In the genomic region with DNA sequence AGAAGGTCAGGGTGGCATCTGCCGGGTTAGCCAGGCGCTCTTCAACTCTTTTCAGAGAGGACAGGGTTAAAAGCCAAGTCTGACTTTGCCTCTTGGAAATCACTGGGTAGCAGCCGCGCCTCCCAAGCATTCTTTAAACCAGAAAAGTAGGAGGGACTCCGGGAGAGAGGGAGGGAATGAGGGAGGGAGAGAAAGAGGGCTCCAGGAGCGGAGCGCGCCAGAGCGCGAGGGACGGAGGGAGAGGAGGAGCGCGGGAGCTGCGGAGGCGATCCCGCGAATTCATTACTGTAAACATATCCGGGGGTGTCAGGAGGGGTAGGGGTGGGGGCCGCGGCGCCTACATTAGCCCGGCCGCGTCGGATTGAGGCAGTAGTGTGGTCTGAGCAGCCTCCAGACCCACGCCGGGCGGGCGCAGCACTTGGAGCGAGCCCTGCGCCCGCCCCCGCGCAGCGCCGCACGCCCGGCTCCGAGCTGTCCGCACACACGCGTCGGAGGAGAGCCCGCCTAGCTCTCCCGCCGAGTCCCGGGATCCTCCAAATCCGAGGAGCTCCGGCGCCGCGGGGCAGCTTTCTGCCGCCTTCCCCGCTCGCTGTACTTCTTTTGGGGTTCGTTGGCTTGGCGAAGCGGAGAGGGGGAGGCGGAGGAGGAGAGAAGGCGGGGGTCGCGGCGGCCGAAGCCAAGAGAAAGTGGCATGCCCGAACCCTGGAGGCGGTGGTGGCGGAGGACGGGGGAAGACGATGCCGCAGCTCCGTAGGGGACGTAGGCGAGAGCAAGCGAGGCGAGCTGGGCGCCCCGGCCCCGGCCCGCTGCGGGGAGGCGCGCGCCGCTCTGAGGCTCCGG, we compare ENCODE assay signal across 8 cellular contexts. TPM values are rescaled to one million over a fixed set of nuclear protein-coding genes. Genes with fewer than 3 reads are reported as not detected.
DNase-seq lines count a peak whose midpoint lies in the region; ATAC-seq and TF ChIP-seq lines count a peak whose summit lies in the region.

No MANE protein-coding gene starts in this region.

- peak; percentile 35 to 61 for TF ChIP-seq POLR2A in tibial nerve (IDR thresholded peaks at IDR 0.05)

- H3K9me3 Mint-ChIP-seq in CD8-positive, alpha-beta T cell, result no peaks in the 10 kb centered on the region

- intact Hi-C loops in CD8-positive, alpha-beta T cell (cut with DNase I, micrococcal nuclease), result no loop called here

- H3K4me1 ChIP-seq in lung (ENCODE audit: control insufficient read depth in 2 of 2, insufficient read depth in 2 of 2, low read length in 2 of 2) (peaks cover 10 to 20% of the 10 kb centered on the region in 2 donors), tibial nerve (peaks cover 0 to 55% (median 5%) of the 10 kb centered on the region in 4 donors)
- no peaks in the 10 kb centered on the region for H3K4me1 ChIP-seq in CD8-positive, alpha-beta T cell (ENCODE audit: insufficient read depth, low read length)

- peak; percentile 25 for ATAC-seq in lung (ENCODE audit: insufficient read depth, low FRiP score)
- ATAC-seq in GM21360 (IDR thresholded peaks at IDR 0.05; ENCODE audit: unreplicated experiment), result no peak
- ATAC-seq in CD8-positive, alpha-beta T cell, result no peak
- ATAC-seq in HG02852 (IDR thresholded peaks at IDR 0.05; ENCODE audit: unreplicated experiment), result no peak

- TF ChIP-seq EP300 in tibial nerve (IDR thresholded peaks at IDR 0.05), result peak in 1 of 2 donors; percentile 78

- H3K4me1 Mint-ChIP-seq in CD8-positive, alpha-beta T cell (ENCODE audit: low read depth), result peaks cover 7% of the 10 kb centered on the region

- H3K27me3 ChIP-seq in lung (ENCODE audit: control insufficient read depth, insufficient read depth) (peaks cover 3% of the 10 kb centered on the region), tibial nerve (peaks cover 0 to 10% of the 10 kb centered on the region in 2 donors)
- H3K27me3 ChIP-seq in CD8-positive, alpha-beta T cell (ENCODE audit: insufficient read depth, low read length), result peaks cover 5% of the 10 kb centered on the region

- H3K27me3 Mint-ChIP-seq in CD8-positive, alpha-beta T cell (ENCODE audit: low read depth), result peaks cover 64% of the 10 kb centered on the region

- peak overlapping the region; percentile 28; the same call in 1 of the 2 replicates for H3K4me3 ChIP-seq in GM08714 (ENCODE audit: low read length)
- H3K4me3 ChIP-seq in epithelial cell of esophagus (ENCODE audit: low read length), result peak overlapping the region; percentile 88
- H3K4me3 ChIP-seq in lung, result peak overlapping the region; percentile 32
- H3K4me3 ChIP-seq in tibial nerve, result peak overlapping the region; percentile 51 to 74 (median 61)
- H3K4me3 ChIP-seq in CD8-positive, alpha-beta T cell (ENCODE audit: low read depth, low read length), result no peak overlapping the region

- H3K36me3 ChIP-seq in lung (ENCODE audit: control insufficient read depth in 2 of 2, insufficient read depth in 2 of 2, low read length in 2 of 2) (no peaks in the 10 kb centered on the region), tibial nerve (no peaks in the 10 kb centered on the region)
- no peaks in the 10 kb centered on the region for H3K36me3 ChIP-seq in CD8-positive, alpha-beta T cell (ENCODE audit: insufficient read depth, low read length)

- H3K36me3 Mint-ChIP-seq in CD8-positive, alpha-beta T cell, result no peaks in the 10 kb centered on the region

- no peak overlapping the region for H3K4me3 Mint-ChIP-seq in CD8-positive, alpha-beta T cell

- H3K27ac Mint-ChIP-seq in CD8-positive, alpha-beta T cell, result no peak overlapping the region

- H3K9me3 ChIP-seq in lung (ENCODE audit: control insufficient read depth in 2 of 2, insufficient read depth in 1 of 2, low read length in 1 of 2) (peaks cover 0 to 7% of the 10 kb centered on the region in 2 donors), tibial nerve (no peaks in the 10 kb centered on the region)
- no peaks in the 10 kb centered on the region for H3K9me3 ChIP-seq in CD8-positive, alpha-beta T cell (ENCODE audit: low read length)

- WGBS in lung, 2 donors, result 1 to 3% methylated on average over 68 to 85 of the region's 85 CpGs
- 0% methylated on average over 43 to 78 of the region's 85 CpGs for WGBS in tibial nerve, 2 donors

- TF ChIP-seq CTCF in epithelial cell of esophagus (IDR thresholded peaks at IDR 0.05; ENCODE audit: insufficient read depth, low read depth, low read length, missing control alignments) (no peak), lung (IDR thresholded peaks at IDR 0.05; ENCODE audit: control extremely low read depth, extremely low read depth) (no peak), tibial nerve (IDR thresholded peaks at IDR 0.05) (no peak)
- no peak for TF ChIP-seq CTCF in CD8-positive, alpha-beta T cell (IDR thresholded peaks at IDR 0.05)

- POLR2A ChIA-PET in CD8-positive, alpha-beta T cell (lab: Charles Lee), result no interaction called here

- peak; percentile 88 for DNase-seq in NCI-H69 (lab: John Stamatoyannopoulos, UW)
- peak; percentile 88 for DNase-seq in epithelial cell of esophagus (ENCODE audit: low read depth)
- DNase-seq in lung (ENCODE audit: low spot score), result no peak
- peak; percentile 57 to 71 for DNase-seq in tibial nerve (ENCODE audit: low spot score in 2 of 2)
- DNase-seq in CD8-positive, alpha-beta T cell, result no peak

- CTCF ChIA-PET in CD8-positive, alpha-beta T cell (lab: Charles Lee), result no interaction called here

- H3K27ac ChIP-seq in lung (ENCODE audit: low read depth in 1 of 2, low read length in 1 of 2) (no peak overlapping the region), tibial nerve (peak overlapping the region; percentile 39 to 91 (median 77))
- H3K27ac ChIP-seq in CD8-positive, alpha-beta T cell (ENCODE audit: low read depth, low read length), result no peak overlapping the region

RNA-seq across cellular contexts. Expression of gene FLRT2, which starts 3.3 kb away (rescaled TPM):
- total RNA-seq in lung (10 to 100 TPM; 14.3 to 53.7 TPM), tibial nerve (100 to 1,000 TPM in 1 of 4 donors, 10 to 100 TPM in 3; 26.4 to 109 (median 71.6) TPM)
- 1 to 10 TPM; 1.2 to 3.4 TPM for polyA plus RNA-seq in lung
- not detected for total RNA-seq in CD8-positive, alpha-beta T cell

Comparison
In these comparisons a context has a peak if more than half of its experiments do, and no peak if none do; other contexts are left out.
1. DNase-seq: peak in NCI-H69 (single experiment), epithelial cell of esophagus (single experiment) and tibial nerve (2 of 2); none in lung (single experiment) and CD8-positive, alpha-beta T cell (0 of 7).
2. H3K27ac ChIP-seq: peak in tibial nerve (4 of 4); none in lung (0 of 2) and CD8-positive, alpha-beta T cell (single experiment).
3. RNA of gene FLRT2, which starts 3.3 kb away (total RNA-seq): 26.4 to 109 TPM in tibial nerve and 14.3 to 53.7 TPM in lung; not detected in CD8-positive, alpha-beta T cell; every median in the first group is over 10 times any median in the second.